ENCODE assay signal across 1 cellular context in the genomic region with DNA sequence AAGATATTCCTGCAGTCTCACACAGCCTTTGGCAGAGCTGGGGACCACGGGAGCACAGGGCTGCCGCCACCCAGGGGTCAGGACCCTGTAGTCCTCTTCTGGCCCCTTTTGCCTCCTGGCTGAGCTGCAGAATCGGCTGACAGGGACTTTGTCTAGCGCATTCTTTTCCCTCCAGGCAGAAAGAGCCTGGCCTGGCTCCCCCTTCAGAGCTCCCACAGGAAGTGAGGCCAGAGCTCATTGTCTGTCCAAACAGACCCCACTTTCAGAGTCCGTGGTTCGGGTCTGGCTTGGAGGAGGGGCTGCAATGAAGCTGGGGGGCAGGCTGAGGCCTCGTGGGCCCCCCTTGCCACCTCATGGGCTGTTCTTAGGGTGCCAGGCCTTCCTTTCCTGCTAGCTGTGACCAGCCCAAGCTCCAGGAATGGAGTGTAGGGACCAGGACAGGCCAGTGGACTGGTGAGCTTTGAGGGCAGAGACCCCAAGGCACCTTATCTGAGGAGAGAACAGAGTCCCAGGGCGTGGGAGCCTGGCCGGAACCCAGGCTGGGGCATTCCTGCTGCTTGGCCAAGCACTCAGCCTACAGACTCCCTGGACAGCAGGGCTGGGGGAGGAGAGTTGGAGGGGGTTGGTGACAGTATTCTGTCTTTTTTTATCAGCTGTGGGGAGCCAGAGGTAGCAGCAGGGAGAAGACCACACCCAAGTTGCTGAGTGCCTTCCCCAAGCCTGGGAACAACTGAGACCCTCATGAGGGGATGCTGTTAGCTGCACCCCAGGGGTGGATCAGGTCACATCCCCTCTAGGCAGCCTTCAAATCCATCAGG.
A peak's percentile ranks its signal among the peaks of the same experiment; 100 is the strongest.
TF ChIP-seq lines count a peak whose summit lies in the region.

No MANE protein-coding gene starts in this region.

TF ChIP-seq in HepG2, 621 proteins besides CTCF, POLR2A, EP300 and RAD21 (continued from another document and continues in another):
- TF ChIP-seq ZNF17 (CRISPR knock-in tag; IDR thresholded peaks at IDR 0.05) (no peak), CBX5 (CRISPR knock-in tag; IDR thresholded peaks at IDR 0.05; ENCODE audit: borderline replicate concordance) (no peak), GLI4 (CRISPR knock-in tag; IDR thresholded peaks at IDR 0.05; ENCODE audit: borderline replicate concordance) (no peak), BRD4 (CRISPR knock-in tag; IDR thresholded peaks at IDR 0.05) (0 out of 2 replicates have a peak, but pooled peaks have one; percentile 49), ATF7 (IDR thresholded peaks at IDR 0.05) (no peak), ATF7 (CRISPR knock-in tag; IDR thresholded peaks at IDR 0.05) (no peak), MZF1 (CRISPR knock-in tag; IDR thresholded peaks at IDR 0.05; ENCODE audit: borderline replicate concordance) (no peak), ZNF331 (CRISPR knock-in tag; IDR thresholded peaks at IDR 0.05) (no peak), ETV6 (CRISPR knock-in tag; conservative IDR thresholded peaks at IDR 0.05) (no peak), NR1H2 (CRISPR knock-in tag; IDR thresholded peaks at IDR 0.05; ENCODE audit: borderline replicate concordance, low read depth) (no peak), RFX5 (IDR thresholded peaks at IDR 0.05; ENCODE audit: low read depth, low read length) (no peak), HNRNPLL (IDR thresholded peaks at IDR 0.05; ENCODE audit: low read depth, low read length, poor library complexity, severe bottlenecking) (no peak), CHCHD3 (CRISPR knock-in tag; IDR thresholded peaks at IDR 0.05) (no peak), BORCS8-MEF2B (CRISPR knock-in tag; IDR thresholded peaks at IDR 0.05) (no peak; the same call in 1 of the 2 replicates), SP5 (CRISPR knock-in tag; IDR thresholded peaks at IDR 0.05; ENCODE audit: borderline replicate concordance, low read depth) (peak; percentile 10; the same call in 1 of the 2 replicates), SIN3B (IDR thresholded peaks at IDR 0.05; ENCODE audit: low read length) (no peak), HCFC1 (IDR thresholded peaks at IDR 0.05; ENCODE audit: low read depth, low read length) (no peak), CCAR2 (optimal IDR thresholded peaks at IDR 0.05; ENCODE audit: low read depth, low read length) (no peak), SRF (IDR thresholded peaks at IDR 0.05; ENCODE audit: low read depth, low read length) (no peak), HDAC2 (CRISPR knock-in tag; IDR thresholded peaks at IDR 0.05) (peak; percentile 35)
- TF ChIP-seq, protein P1, sequence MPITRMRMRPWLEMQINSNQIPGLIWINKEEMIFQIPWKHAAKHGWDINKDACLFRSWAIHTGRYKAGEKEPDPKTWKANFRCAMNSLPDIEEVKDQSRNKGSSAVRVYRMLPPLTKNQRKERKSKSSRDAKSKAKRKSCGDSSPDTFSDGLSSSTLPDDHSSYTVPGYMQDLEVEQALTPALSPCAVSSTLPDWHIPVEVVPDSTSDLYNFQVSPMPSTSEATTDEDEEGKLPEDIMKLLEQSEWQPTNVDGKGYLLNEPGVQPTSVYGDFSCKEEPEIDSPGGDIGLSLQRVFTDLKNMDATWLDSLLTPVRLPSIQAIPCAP (CRISPR knock-in tag; IDR thresholded peaks at IDR 0.05; ENCODE audit: low read depth) = no peak
- TF ChIP-seq, protein P2, sequence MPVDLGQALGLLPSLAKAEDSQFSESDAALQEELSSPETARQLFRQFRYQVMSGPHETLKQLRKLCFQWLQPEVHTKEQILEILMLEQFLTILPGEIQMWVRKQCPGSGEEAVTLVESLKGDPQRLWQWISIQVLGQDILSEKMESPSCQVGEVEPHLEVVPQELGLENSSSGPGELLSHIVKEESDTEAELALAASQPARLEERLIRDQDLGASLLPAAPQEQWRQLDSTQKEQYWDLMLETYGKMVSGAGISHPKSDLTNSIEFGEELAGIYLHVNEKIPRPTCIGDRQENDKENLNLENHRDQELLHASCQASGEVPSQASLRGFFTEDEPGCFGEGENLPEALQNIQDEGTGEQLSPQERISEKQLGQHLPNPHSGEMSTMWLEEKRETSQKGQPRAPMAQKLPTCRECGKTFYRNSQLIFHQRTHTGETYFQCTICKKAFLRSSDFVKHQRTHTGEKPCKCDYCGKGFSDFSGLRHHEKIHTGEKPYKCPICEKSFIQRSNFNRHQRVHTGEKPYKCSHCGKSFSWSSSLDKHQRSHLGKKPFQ (CRISPR knock-in tag; IDR thresholded peaks at IDR 0.05; ENCODE audit: insufficient replicate concordance) = no peak
- TF ChIP-seq, protein P3, sequence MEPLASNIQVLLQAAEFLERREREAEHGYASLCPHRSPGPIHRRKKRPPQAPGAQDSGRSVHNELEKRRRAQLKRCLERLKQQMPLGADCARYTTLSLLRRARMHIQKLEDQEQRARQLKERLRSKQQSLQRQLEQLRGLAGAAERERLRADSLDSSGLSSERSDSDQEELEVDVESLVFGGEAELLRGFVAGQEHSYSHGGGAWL (CRISPR knock-in tag; IDR thresholded peaks at IDR 0.05) = no peak
- TF ChIP-seq, protein P4, sequence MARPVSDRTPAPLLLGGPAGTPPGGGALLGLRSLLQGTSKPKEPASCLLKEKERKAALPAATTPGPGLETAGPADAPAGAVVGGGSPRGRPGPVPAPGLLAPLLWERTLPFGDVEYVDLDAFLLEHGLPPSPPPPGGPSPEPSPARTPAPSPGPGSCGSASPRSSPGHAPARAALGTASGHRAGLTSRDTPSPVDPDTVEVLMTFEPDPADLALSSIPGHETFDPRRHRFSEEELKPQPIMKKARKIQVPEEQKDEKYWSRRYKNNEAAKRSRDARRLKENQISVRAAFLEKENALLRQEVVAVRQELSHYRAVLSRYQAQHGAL (CRISPR knock-in tag; IDR thresholded peaks at IDR 0.05; ENCODE audit: not compliant biosample characterization) = no peak
- TF ChIP-seq, protein P5, sequence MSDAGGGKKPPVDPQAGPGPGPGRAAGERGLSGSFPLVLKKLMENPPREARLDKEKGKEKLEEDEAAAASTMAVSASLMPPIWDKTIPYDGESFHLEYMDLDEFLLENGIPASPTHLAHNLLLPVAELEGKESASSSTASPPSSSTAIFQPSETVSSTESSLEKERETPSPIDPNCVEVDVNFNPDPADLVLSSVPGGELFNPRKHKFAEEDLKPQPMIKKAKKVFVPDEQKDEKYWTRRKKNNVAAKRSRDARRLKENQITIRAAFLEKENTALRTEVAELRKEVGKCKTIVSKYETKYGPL (CRISPR knock-in tag; IDR thresholded peaks at IDR 0.05) = no peak
- TF ChIP-seq, protein P6, sequence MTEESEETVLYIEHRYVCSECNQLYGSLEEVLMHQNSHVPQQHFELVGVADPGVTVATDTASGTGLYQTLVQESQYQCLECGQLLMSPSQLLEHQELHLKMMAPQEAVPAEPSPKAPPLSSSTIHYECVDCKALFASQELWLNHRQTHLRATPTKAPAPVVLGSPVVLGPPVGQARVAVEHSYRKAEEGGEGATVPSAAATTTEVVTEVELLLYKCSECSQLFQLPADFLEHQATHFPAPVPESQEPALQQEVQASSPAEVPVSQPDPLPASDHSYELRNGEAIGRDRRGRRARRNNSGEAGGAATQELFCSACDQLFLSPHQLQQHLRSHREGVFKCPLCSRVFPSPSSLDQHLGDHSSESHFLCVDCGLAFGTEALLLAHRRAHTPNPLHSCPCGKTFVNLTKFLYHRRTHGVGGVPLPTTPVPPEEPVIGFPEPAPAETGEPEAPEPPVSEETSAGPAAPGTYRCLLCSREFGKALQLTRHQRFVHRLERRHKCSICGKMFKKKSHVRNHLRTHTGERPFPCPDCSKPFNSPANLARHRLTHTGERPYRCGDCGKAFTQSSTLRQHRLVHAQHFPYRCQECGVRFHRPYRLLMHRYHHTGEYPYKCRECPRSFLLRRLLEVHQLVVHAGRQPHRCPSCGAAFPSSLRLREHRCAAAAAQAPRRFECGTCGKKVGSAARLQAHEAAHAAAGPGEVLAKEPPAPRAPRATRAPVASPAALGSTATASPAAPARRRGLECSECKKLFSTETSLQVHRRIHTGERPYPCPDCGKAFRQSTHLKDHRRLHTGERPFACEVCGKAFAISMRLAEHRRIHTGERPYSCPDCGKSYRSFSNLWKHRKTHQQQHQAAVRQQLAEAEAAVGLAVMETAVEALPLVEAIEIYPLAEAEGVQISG (CRISPR knock-in tag; IDR thresholded peaks at IDR 0.05) = peak; percentile 54
- TF ChIP-seq, protein P7, sequence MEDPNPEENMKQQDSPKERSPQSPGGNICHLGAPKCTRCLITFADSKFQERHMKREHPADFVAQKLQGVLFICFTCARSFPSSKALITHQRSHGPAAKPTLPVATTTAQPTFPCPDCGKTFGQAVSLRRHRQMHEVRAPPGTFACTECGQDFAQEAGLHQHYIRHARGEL (CRISPR knock-in tag; IDR thresholded peaks at IDR 0.05) = no peak
- TF ChIP-seq, protein P8, sequence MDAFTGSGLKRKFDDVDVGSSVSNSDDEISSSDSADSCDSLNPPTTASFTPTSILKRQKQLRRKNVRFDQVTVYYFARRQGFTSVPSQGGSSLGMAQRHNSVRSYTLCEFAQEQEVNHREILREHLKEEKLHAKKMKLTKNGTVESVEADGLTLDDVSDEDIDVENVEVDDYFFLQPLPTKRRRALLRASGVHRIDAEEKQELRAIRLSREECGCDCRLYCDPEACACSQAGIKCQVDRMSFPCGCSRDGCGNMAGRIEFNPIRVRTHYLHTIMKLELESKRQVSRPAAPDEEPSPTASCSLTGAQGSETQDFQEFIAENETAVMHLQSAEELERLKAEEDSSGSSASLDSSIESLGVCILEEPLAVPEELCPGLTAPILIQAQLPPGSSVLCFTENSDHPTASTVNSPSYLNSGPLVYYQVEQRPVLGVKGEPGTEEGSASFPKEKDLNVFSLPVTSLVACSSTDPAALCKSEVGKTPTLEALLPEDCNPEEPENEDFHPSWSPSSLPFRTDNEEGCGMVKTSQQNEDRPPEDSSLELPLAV (CRISPR knock-in tag; conservative IDR thresholded peaks at IDR 0.05; ENCODE audit: low read depth) = no peak
- TF ChIP-seq, protein P9, sequence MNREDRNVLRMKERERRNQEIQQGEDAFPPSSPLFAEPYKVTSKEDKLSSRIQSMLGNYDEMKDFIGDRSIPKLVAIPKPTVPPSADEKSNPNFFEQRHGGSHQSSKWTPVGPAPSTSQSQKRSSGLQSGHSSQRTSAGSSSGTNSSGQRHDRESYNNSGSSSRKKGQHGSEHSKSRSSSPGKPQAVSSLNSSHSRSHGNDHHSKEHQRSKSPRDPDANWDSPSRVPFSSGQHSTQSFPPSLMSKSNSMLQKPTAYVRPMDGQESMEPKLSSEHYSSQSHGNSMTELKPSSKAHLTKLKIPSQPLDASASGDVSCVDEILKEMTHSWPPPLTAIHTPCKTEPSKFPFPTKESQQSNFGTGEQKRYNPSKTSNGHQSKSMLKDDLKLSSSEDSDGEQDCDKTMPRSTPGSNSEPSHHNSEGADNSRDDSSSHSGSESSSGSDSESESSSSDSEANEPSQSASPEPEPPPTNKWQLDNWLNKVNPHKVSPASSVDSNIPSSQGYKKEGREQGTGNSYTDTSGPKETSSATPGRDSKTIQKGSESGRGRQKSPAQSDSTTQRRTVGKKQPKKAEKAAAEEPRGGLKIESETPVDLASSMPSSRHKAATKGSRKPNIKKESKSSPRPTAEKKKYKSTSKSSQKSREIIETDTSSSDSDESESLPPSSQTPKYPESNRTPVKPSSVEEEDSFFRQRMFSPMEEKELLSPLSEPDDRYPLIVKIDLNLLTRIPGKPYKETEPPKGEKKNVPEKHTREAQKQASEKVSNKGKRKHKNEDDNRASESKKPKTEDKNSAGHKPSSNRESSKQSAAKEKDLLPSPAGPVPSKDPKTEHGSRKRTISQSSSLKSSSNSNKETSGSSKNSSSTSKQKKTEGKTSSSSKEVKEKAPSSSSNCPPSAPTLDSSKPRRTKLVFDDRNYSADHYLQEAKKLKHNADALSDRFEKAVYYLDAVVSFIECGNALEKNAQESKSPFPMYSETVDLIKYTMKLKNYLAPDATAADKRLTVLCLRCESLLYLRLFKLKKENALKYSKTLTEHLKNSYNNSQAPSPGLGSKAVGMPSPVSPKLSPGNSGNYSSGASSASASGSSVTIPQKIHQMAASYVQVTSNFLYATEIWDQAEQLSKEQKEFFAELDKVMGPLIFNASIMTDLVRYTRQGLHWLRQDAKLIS (CRISPR knock-in tag; IDR thresholded peaks at IDR 0.05) = no peak
- TF ChIP-seq, protein P10, sequence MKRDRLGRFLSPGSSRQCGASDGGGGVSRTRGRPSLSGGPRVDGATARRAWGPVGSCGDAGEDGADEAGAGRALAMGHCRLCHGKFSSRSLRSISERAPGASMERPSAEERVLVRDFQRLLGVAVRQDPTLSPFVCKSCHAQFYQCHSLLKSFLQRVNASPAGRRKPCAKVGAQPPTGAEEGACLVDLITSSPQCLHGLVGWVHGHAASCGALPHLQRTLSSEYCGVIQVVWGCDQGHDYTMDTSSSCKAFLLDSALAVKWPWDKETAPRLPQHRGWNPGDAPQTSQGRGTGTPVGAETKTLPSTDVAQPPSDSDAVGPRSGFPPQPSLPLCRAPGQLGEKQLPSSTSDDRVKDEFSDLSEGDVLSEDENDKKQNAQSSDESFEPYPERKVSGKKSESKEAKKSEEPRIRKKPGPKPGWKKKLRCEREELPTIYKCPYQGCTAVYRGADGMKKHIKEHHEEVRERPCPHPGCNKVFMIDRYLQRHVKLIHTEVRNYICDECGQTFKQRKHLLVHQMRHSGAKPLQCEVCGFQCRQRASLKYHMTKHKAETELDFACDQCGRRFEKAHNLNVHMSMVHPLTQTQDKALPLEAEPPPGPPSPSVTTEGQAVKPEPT (CRISPR knock-in tag; IDR thresholded peaks at IDR 0.05; ENCODE audit: low read depth) = no peak
- TF ChIP-seq, protein P11, sequence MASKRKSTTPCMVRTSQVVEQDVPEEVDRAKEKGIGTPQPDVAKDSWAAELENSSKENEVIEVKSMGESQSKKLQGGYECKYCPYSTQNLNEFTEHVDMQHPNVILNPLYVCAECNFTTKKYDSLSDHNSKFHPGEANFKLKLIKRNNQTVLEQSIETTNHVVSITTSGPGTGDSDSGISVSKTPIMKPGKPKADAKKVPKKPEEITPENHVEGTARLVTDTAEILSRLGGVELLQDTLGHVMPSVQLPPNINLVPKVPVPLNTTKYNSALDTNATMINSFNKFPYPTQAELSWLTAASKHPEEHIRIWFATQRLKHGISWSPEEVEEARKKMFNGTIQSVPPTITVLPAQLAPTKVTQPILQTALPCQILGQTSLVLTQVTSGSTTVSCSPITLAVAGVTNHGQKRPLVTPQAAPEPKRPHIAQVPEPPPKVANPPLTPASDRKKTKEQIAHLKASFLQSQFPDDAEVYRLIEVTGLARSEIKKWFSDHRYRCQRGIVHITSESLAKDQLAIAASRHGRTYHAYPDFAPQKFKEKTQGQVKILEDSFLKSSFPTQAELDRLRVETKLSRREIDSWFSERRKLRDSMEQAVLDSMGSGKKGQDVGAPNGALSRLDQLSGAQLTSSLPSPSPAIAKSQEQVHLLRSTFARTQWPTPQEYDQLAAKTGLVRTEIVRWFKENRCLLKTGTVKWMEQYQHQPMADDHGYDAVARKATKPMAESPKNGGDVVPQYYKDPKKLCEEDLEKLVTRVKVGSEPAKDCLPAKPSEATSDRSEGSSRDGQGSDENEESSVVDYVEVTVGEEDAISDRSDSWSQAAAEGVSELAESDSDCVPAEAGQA (IDR thresholded peaks at IDR 0.05; ENCODE audit: low read depth) = no peak
- TF ChIP-seq, protein P11 (CRISPR knock-in tag; IDR thresholded peaks at IDR 0.05; ENCODE audit: borderline replicate concordance) = no peak
